ENCODE assay signal across 14 cellular contexts in the genomic region with DNA sequence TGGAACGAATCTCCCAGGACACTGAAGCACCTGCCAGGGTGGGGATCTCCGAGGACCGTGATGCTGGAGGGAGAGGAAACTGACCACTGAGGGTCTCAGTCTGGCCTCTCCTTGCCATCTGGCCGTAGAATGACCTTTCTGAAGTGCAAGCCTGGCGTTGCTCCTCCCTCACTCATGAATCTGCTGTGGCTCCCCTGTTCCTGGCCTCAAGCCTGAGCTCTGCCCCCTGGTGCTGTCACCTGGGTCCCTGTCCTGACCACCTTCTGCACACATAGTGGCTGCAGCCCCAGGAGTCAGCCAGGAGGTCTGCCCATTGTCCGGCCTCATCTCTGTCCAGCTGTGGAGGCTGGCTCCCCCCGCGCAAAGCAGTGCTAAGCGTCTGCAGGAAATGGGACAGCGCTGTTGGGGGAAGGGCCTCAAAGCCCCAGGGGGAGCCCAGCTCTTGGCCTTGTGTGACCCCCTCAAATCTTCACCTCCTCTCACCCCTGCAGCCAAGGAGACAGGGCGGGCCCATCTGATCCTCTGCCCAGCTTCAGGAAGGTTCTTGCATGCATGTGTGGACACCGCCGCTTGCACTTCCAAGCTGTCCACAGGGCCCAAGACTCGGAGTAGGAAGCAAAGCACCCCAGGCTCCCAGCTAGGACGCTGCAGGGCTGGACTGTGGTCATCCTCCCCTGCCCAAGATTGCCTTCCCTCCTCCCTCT.
"Had no signal": no experiment of that assay in that cellular context is flagged by ENCODE, and none has a peak within 500 bp of the region (broad histone marks: within the 10 kb centered on the region; RNA-seq: fewer than 3 reads in every experiment).

No MANE protein-coding gene starts in this region.

- H3K9me3 ChIP-seq: neutrophil, right atrium auricular region, tibial nerve had no signal

- H3K4me3 ChIP-seq: heart right ventricle, right atrium auricular region, tibial nerve had no signal

- FAIRE-seq: astrocyte, frontal cortex, small intestine had no signal

- H3K27me3 ChIP-seq: neutrophil, right atrium auricular region had no signal

- H3K27ac ChIP-seq: heart right ventricle, neutrophil, right atrium auricular region, tibial nerve had no signal

- DNase-seq: activated CD4-positive, alpha-beta memory T cell treated with anti-CD3 and anti-CD28 coated beads, Interleukin-2, amount 10 ng/mL, durations not matched to agents 7 days and 5 days; activated CD4-positive, alpha-beta T cell treated with anti-CD3 and anti-CD28 coated beads for 36 hours; activated naive CD4-positive, alpha-beta T cell treated with Interleukin-2 at 50 U/mL for 16 hours; cortex of kidney; effector memory CD4-positive, alpha-beta T cell; heart right ventricle; naive B cell; small intestine; SW 1271 had no signal

- H3K4me1 ChIP-seq: right atrium auricular region, tibial nerve had no signal

- H3K36me3 ChIP-seq: heart right ventricle, neutrophil, right atrium auricular region, tibial nerve had no signal

- ATAC-seq: activated CD4-positive, alpha-beta T cell treated with anti-CD3 and anti-CD28 coated beads for 36 hours had no signal
